18 cellular contexts compared by ENCODE assay signal in the genomic region with DNA sequence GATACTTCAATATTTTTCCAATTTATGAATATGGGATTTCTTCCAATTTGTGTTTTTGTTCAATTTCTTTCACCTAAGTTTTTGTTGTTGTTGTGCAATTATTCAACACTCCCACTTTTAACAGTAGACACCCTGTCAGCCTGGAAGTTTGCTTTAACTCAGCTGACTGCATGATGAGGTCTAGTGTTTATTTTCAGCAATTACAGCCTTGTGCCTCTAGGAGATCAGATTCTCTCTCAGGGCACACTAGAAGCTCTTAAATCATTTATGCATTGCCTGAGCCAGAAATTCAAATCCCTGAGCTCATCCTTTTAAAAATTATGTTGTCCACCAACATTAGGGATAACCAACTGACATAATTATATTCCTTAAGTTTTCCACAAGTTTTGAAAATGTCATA.
DNase-seq lines count a peak whose midpoint lies in the region; ATAC-seq, FAIRE-seq and TF ChIP-seq lines count a peak whose summit lies in the region.
"Had no signal": no experiment of that assay in that cellular context is flagged by ENCODE, and none has a peak within 500 bp of the region (broad histone marks: within the 10 kb centered on the region; RNA-seq: fewer than 3 reads in every experiment).

No MANE protein-coding gene starts in this region.

- H4K20me1 ChIP-seq in HepG2 (ENCODE audit: insufficient read depth, low read length), result no peaks in the 10 kb centered on the region

- intact Hi-C loops in HepG2 (cut with micrococcal nuclease; ENCODE audit: unreplicated experiment) (no loop called here), kidney (cut with DNase I) (no loop called here)

- peaks cover 14% of the 10 kb centered on the region for H3K4me1 ChIP-seq in HepG2 (ENCODE audit: insufficient read depth, low read length)
- H3K4me1 ChIP-seq in kidney (ENCODE audit: control insufficient read depth in 1 of 2, insufficient read depth in 1 of 2, low read depth in 1 of 2, low read length in 2 of 2), result no peaks in the 10 kb centered on the region

- DNase-seq in HEK293T (ENCODE audit: extremely low spot score) (peak; percentile 14), bronchial epithelial cell (ENCODE audit: low read depth) (peak; percentile 33), HepG2 (ENCODE audit: low spot score) (no peak), hippocampal formation (lab: John Stamatoyannopoulos, UW) (no peak), putamen (ENCODE audit: low spot score) (no peak), kidney (no peak)
- DNase-seq: activated CD4-positive, alpha-beta T cell treated with anti-CD3 and anti-CD28 coated beads for 48 hours; amygdala; effector memory CD8-positive, alpha-beta T cell; GM23248; NCI-H524 treated with DMSO at 0.1 percent for 48 hours; stimulated activated CD4-positive, alpha-beta T cell treated with anti-CD3 and anti-CD28 coated beads, Interleukin-4, amount 100 ng/mL, for 4 hours; stimulated activated CD8-positive, alpha-beta memory T cell treated with anti-CD3 and anti-CD28 coated beads, Interleukin-4, amount 100 ng/mL, for 48 hours had no signal

- no peak overlapping the region for H3K4me2 ChIP-seq in HepG2 (ENCODE audit: low read depth, low read length)

- H3K9ac ChIP-seq in HepG2 (ENCODE audit: insufficient read depth, low read depth, low read length), result no peak overlapping the region
- no peak overlapping the region for H3K9ac ChIP-seq in kidney (ENCODE audit: low read length in 2 of 2)
- H3K9ac ChIP-seq: GM23248 had no signal

- H3K9me3 ChIP-seq in HepG2 (ENCODE audit: low read length), result no peaks in the 10 kb centered on the region
- peaks cover 0 to 3% of the 10 kb centered on the region in 2 donors for H3K9me3 ChIP-seq in kidney (ENCODE audit: control insufficient read depth in 1 of 2, low read length in 2 of 2)

- BruUV-seq in HepG2 (replicated peaks; lab: Mats Ljungman, UMichigan), result no TSS peak

- in situ Hi-C loops in HepG2 (cut with HindIII; ENCODE audit: extremely low pct_ligation_motif_present, low pct_unique_long_range_greater_than_20kb), result no loop called here

- TF ChIP-seq RAD21 in HepG2 (CRISPR knock-in tag; IDR thresholded peaks at IDR 0.05), result no peak

- FAIRE-seq in bronchial epithelial cell (lab: Jason Lieb, UNC), result no peak
- FAIRE-seq in HepG2 (lab: Jason Lieb, UNC), result no peak
- no peak for FAIRE-seq in kidney (lab: Jason Lieb, UNC)
- FAIRE-seq: D721Med, frontal cortex had no signal

- TF ChIP-seq POLR2A in HepG2 (IDR thresholded peaks at IDR 0.05; ENCODE audit: insufficient read depth in 1 of 2, low read depth in 2 of 2, low read length in 2 of 2), result no peak

- H3K27me3 ChIP-seq in bronchial epithelial cell (ENCODE audit: control insufficient read depth, insufficient read depth, low read length) (no peaks in the 10 kb centered on the region), HepG2 (ENCODE audit: control insufficient read depth in 1 of 2, insufficient read depth in 2 of 2, low read length in 2 of 2) (no peaks in the 10 kb centered on the region)

- H3K36me3 ChIP-seq in bronchial epithelial cell (ENCODE audit: control insufficient read depth, insufficient read depth, low read length) (no peaks in the 10 kb centered on the region), HepG2 (replicated peaks in 1 of 2; ENCODE audit: control insufficient read depth in 1 of 2, insufficient read depth in 2 of 2, low read length in 2 of 2) (no peaks in the 10 kb centered on the region), kidney (ENCODE audit: control insufficient read depth in 1 of 2, insufficient read depth in 2 of 2, low read length in 2 of 2) (no peaks in the 10 kb centered on the region)

- CTCF ChIA-PET in HEK293T (lab: Yijun Ruan, JAX) (interaction anchor here (0.6 to 0.8 kb wide), 2 partner anchors 29 to 528 kb away, joined by 3 to 8 read pairs; no protein-coding TSS in a partner anchor), HepG2 (lab: Yijun Ruan, JAX; ENCODE audit: low intra/inter-chr PET ratio, low total read pairs) (no interaction called here)

- TF ChIP-seq CTCF in C4-2B (conservative IDR thresholded peaks at IDR 0.05), result peak; percentile 29
- TF ChIP-seq CTCF in bronchial epithelial cell (IDR thresholded peaks at IDR 0.05; ENCODE audit: insufficient read depth, low read length, severe bottlenecking), result peak; percentile 9
- no peak for TF ChIP-seq CTCF in HepG2 (CRISPR knock-in tag; IDR thresholded peaks at IDR 0.05)
- TF ChIP-seq CTCF in kidney (IDR thresholded peaks at IDR 0.05; ENCODE audit: borderline replicate concordance, extremely low read depth, insufficient read depth), result no peak

- POLR2A ChIA-PET in HEK293T (lab: Yijun Ruan, JAX) (no interaction called here), HepG2 (lab: Yijun Ruan, JAX) (no interaction called here)

- TF ChIP-seq EP300 in HepG2 (IDR thresholded peaks at IDR 0.05; ENCODE audit: low read depth in 2 of 2, low read length in 2 of 2) (no peak), HepG2 (CRISPR knock-in tag; IDR thresholded peaks at IDR 0.05; ENCODE audit: borderline replicate concordance) (no peak)

- H3K27ac ChIP-seq in C4-2B (no peak overlapping the region), HepG2 (ENCODE audit: extremely low read length, insufficient read depth, low read length) (no peak overlapping the region), kidney (ENCODE audit: low read depth in 2 of 2, low read length in 2 of 2) (no peak overlapping the region)
- H3K27ac ChIP-seq: GM23248, skin epidermis had no signal

- 0 out of 3 replicates have a peak, but pooled peaks have one; percentile 20 for ATAC-seq in HepG2
- ATAC-seq: effector memory CD8-positive, alpha-beta T cell; Panc1 had no signal

- H3K4me3 ChIP-seq in bronchial epithelial cell (ENCODE audit: low read depth, low read length) (no peak overlapping the region), HepG2 (replicated peaks in 1 of 3; ENCODE audit: insufficient read depth in 1 of 3, low read depth in 2 of 3, low read length in 3 of 3) (no peak overlapping the region), kidney (ENCODE audit: low read length in 2 of 2) (no peak overlapping the region)
- H3K4me3 ChIP-seq: GM23248, skin epidermis had no signal

- H2AFZ ChIP-seq in HepG2 (ENCODE audit: low read length), result no peak overlapping the region
- H2AFZ ChIP-seq: GM23248 had no signal

- H3K79me2 ChIP-seq in HepG2 (ENCODE audit: insufficient read depth, low read length), result no peaks in the 10 kb centered on the region

TF ChIP-seq in HEK293T, 16 proteins besides CTCF, POLR2A, EP300 and RAD21:
- TF ChIP-seq SUZ12 (IDR thresholded peaks at IDR 0.05), result no peak

TF ChIP-seq in HepG2, 621 proteins besides CTCF, POLR2A, EP300 and RAD21:
- TF ChIP-seq ZBTB39 (CRISPR knock-in tag; IDR thresholded peaks at IDR 0.05) (no peak), FOXA3 (CRISPR knock-in tag; IDR thresholded peaks at IDR 0.05) (no peak), TFAP4 (IDR thresholded peaks at IDR 0.05; ENCODE audit: borderline replicate concordance, low read depth) (peak; percentile 50; the same call in 1 of the 2 replicates)

Comparison
In these comparisons a context has a peak if more than half of its experiments do, and no peak if none do; other contexts are left out.
1. CTCF ChIP-seq: peak in C4-2B (single experiment) and bronchial epithelial cell (single experiment); none in HepG2 (single experiment) and kidney (single experiment).
2. DNase-seq: peak in HEK293T (single experiment) and bronchial epithelial cell (single experiment); none in HepG2 (single experiment), hippocampal formation (0 of 2), putamen (single experiment) and kidney (single experiment).